ENCODE assay signal across 8 cellular contexts in the genomic region with DNA sequence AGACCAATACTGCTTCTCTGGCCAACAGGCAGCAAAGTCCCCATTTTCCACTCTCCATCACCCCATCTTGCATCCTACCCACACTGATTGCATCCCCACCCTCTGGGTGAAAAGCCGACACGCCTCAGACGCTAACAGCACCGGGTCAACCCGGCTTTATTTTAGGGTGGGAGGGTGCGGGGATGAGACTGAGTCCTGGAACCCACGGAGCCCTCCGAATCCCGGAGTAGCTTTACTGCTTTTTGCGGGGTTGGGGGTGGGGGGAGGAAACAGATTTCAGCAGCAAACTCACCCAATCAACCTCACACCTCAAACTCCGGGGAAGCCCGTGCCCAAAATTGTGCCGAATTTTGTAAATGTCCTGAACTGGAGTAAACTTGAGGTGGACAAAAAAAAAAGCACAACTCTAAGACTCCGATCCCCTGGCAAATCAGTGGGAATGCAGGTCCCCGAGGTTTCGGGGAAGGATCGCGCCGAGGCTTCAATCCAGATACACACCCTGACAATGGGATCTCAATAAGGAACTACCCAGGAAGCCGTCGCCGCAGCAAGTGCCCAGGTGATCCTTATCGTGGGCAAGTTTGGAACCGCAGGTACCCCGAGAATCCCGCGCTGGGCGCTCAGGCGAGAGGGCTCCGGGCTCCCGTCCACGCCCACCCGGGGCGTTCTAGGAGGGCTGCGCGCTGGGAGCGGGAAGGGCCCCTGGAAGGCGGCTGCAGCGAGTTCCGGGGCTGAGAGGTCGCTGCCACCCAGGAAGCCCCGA. TPM values are rescaled to one million over a fixed set of nuclear protein-coding genes. Genes with fewer than 3 reads are reported as not detected.
DNase-seq lines count a peak whose midpoint lies in the region; ATAC-seq and TF ChIP-seq lines count a peak whose summit lies in the region.

No MANE protein-coding gene starts in this region.

- H3K9me3 ChIP-seq in BE2C (no peaks in the 10 kb centered on the region), HEK293 (ENCODE audit: control insufficient read depth, insufficient read depth, low read depth, low read length) (no peaks in the 10 kb centered on the region), heart left ventricle (no peaks in the 10 kb centered on the region), gastrocnemius medialis (no peaks in the 10 kb centered on the region)

- TF ChIP-seq CTCF in BE2C (IDR thresholded peaks at IDR 0.05; ENCODE audit: low read depth, low read length) (no peak), HEK293 (tag by site-specific recombination; IDR thresholded peaks at IDR 0.05) (no peak), heart left ventricle (IDR thresholded peaks at IDR 0.05) (no peak), gastrocnemius medialis (IDR thresholded peaks at IDR 0.05 in 4 of 5, conservative IDR thresholded peaks at IDR 0.05 in 1 of 5) (no peak)

- no peaks in the 10 kb centered on the region for H3K36me3 ChIP-seq in BE2C
- H3K36me3 ChIP-seq in HEK293 (ENCODE audit: control insufficient read depth in 2 of 2, insufficient read depth in 1 of 2, low read length in 2 of 2) = no peaks in the 10 kb centered on the region; a peak in 1 of 3 replicates
- H3K36me3 ChIP-seq in heart left ventricle = no peaks in the 10 kb centered on the region
- H3K36me3 ChIP-seq in gastrocnemius medialis = no peaks in the 10 kb centered on the region

- DNase-seq in BE2C = no peak
- DNase-seq in activated T-cell treated with anti-CD3 and anti-CD28 coated beads, Interleukin-2, amount 50 U/mL, for 4 hours = no peak
- no peak for DNase-seq in heart left ventricle
- no peak for DNase-seq in gastrocnemius medialis
- DNase-seq in NCI-H146 treated with DMSO at 0.1 percent for 48 hours (lab: John Stamatoyannopoulos, UW; ENCODE audit: unreplicated experiment) = no peak
- no peak for DNase-seq in NCI-H2029 (lab: John Stamatoyannopoulos, UW)

- H3K4me3 Mint-ChIP-seq in activated T-cell treated with anti-CD3 and anti-CD28 coated beads, Interleukin-2, amount 50 U/mL, for 4 hours = peak overlapping the region; percentile 87

- H3K27ac ChIP-seq in HEK293 (ENCODE audit: extremely low read depth, low read depth, low read length) (peak overlapping the region; percentile 82; the same call in 1 of the 2 replicates), heart left ventricle (peak overlapping the region; percentile 62 to 91 (median 82)), gastrocnemius medialis (peak overlapping the region; percentile 62 to 75 (median 73))

- no peaks in the 10 kb centered on the region for H3K9me3 Mint-ChIP-seq in activated T-cell treated with anti-CD3 and anti-CD28 coated beads, Interleukin-2, amount 50 U/mL, for 4 hours

- 3 to 5% (median 4%) methylated on average over 29 to 42 of the region's 42 CpGs for WGBS in heart left ventricle, 4 donors

- H3K36me3 Mint-ChIP-seq in activated T-cell treated with anti-CD3 and anti-CD28 coated beads, Interleukin-2, amount 50 U/mL, for 4 hours (ENCODE audit: insufficient read depth) = peaks cover 3% of the 10 kb centered on the region

- POLR2A ChIA-PET in HEK293 (lab: Yijun Ruan, JAX) = interaction anchor here (0.5 to 1.0 kb wide), 2 partner anchors 58 to 126 kb away, joined by 3 read pairs; a partner anchor contains a TSS

- H3K27me3 ChIP-seq in BE2C = no peaks in the 10 kb centered on the region
- no peaks in the 10 kb centered on the region for H3K27me3 ChIP-seq in heart left ventricle
- peaks cover 0 to 3% (median 0%) of the 10 kb centered on the region in 3 donors for H3K27me3 ChIP-seq in gastrocnemius medialis

- in situ Hi-C loops in gastrocnemius medialis (cut with MboI; ENCODE audit: low sequenced_read_pairs in 4 of 4) = no loop called here

- CTCF ChIA-PET in HEK293 (lab: Yijun Ruan, JAX) = interaction anchor here (0.7 to 0.9 kb wide), 3 partner anchors 35 to 708 kb away, joined by 3 to 5 read pairs (median 5); no protein-coding TSS in a partner anchor

- TF ChIP-seq POLR2A in heart left ventricle (IDR thresholded peaks at IDR 0.05) (no peak), gastrocnemius medialis (IDR thresholded peaks at IDR 0.05) (no peak)

- peaks cover 4% of the 10 kb centered on the region; the same call in 1 of the 2 replicates for H3K4me1 ChIP-seq in BE2C
- 0 out of 2 replicates have a peak, but pooled peaks cover 3% of the 10 kb centered on the region for H3K4me1 ChIP-seq in HEK293 (ENCODE audit: control insufficient read depth, insufficient read depth, low read length)
- H3K4me1 ChIP-seq in heart left ventricle = peaks cover 0 to 26% (median 1%) of the 10 kb centered on the region in 12 donors
- H3K4me1 ChIP-seq in gastrocnemius medialis = no peaks in the 10 kb centered on the region

- H3K4me1 Mint-ChIP-seq in activated T-cell treated with anti-CD3 and anti-CD28 coated beads, Interleukin-2, amount 50 U/mL, for 4 hours (ENCODE audit: low read depth) = peaks cover 25% of the 10 kb centered on the region

- no peak for ATAC-seq in activated T-cell treated with anti-CD3 and anti-CD28 coated beads, Interleukin-2, amount 50 U/mL, for 4 hours
- ATAC-seq in heart left ventricle = no peak
- peak in 1 of 2 donors; percentile 10 for ATAC-seq in gastrocnemius medialis
- ATAC-seq in GM19328 (IDR thresholded peaks at IDR 0.05; ENCODE audit: unreplicated experiment) = no peak

- H3K4me3 ChIP-seq in BE2C (ENCODE audit: low read depth, low read length) = peak overlapping the region; percentile 94
- peak overlapping the region; percentile 79 for H3K4me3 ChIP-seq in HEK293 (ENCODE audit: low read depth, low read length)
- peak overlapping the region; percentile 61 to 97 (median 82) for H3K4me3 ChIP-seq in heart left ventricle
- H3K4me3 ChIP-seq in gastrocnemius medialis = peak overlapping the region; percentile 68 to 79 (median 74)

- intact Hi-C loops in heart left ventricle (cut with DNase I) (loop anchor here in 2 of 10 donors (5.0 kb wide), 3 partner anchors 89 to 334 kb away; a partner anchor contains a TSS), gastrocnemius medialis (cut with DNase I; ENCODE audit: low total_unique reads) (loop anchor here (10.0 kb wide), 1 partner anchor 123 kb away; a partner anchor contains a TSS)

- H3K27me3 Mint-ChIP-seq in activated T-cell treated with anti-CD3 and anti-CD28 coated beads, Interleukin-2, amount 50 U/mL, for 4 hours (ENCODE audit: low read depth) = no peaks in the 10 kb centered on the region

TF ChIP-seq in HEK293, 187 proteins besides CTCF, POLR2A, EP300 and RAD21 (continues in another document):
- peak; percentile 98 for TF ChIP-seq ZBTB8A (tag by site-specific recombination; IDR thresholded peaks at IDR 0.05)
- TF ChIP-seq ZNF423 (tag by site-specific recombination; IDR thresholded peaks at IDR 0.05) = 0 out of 2 replicates have a peak, but pooled peaks have one; percentile 74
- TF ChIP-seq, protein P1, sequence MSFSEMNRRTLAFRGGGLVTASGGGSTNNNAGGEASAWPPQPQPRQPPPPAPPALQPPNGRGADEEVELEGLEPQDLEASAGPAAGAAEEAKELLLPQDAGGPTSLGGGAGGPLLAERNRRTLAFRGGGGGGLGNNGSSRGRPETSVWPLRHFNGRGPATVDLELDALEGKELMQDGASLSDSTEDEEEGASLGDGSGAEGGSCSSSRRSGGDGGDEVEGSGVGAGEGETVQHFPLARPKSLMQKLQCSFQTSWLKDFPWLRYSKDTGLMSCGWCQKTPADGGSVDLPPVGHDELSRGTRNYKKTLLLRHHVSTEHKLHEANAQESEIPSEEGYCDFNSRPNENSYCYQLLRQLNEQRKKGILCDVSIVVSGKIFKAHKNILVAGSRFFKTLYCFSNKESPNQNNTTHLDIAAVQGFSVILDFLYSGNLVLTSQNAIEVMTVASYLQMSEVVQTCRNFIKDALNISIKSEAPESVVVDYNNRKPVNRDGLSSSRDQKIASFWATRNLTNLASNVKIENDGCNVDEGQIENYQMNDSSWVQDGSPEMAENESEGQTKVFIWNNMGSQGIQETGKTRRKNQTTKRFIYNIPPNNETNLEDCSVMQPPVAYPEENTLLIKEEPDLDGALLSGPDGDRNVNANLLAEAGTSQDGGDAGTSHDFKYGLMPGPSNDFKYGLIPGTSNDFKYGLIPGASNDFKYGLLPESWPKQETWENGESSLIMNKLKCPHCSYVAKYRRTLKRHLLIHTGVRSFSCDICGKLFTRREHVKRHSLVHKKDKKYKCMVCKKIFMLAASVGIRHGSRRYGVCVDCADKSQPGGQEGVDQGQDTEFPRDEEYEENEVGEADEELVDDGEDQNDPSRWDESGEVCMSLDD (tag by site-specific recombination; IDR thresholded peaks at IDR 0.05) = peak; percentile 56; the same call in 1 of the 2 replicates
- peak; percentile 79 for TF ChIP-seq KLF9 (tag by site-specific recombination; IDR thresholded peaks at IDR 0.05; ENCODE audit: low read depth)
- TF ChIP-seq ZXDB (tag by site-specific recombination; IDR thresholded peaks at IDR 0.05) = peak; percentile 8; the same call in 1 of the 2 replicates
- TF ChIP-seq ZNF658 (tag by site-specific recombination; IDR thresholded peaks at IDR 0.05) = no peak
- no peak for TF ChIP-seq ZSCAN23 (tag by site-specific recombination; IDR thresholded peaks at IDR 0.05)
- TF ChIP-seq, protein P2, sequence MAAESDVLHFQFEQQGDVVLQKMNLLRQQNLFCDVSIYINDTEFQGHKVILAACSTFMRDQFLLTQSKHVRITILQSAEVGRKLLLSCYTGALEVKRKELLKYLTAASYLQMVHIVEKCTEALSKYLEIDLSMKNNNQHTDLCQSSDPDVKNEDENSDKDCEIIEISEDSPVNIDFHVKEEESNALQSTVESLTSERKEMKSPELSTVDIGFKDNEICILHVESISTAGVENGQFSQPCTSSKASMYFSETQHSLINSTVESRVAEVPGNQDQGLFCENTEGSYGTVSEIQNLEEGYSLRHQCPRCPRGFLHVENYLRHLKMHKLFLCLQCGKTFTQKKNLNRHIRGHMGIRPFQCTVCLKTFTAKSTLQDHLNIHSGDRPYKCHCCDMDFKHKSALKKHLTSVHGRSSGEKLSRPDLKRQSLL (tag by site-specific recombination; IDR thresholded peaks at IDR 0.05) = no peak
- 0 out of 2 replicates have a peak, but pooled peaks have one; percentile 33 for TF ChIP-seq KLF16 (tag by site-specific recombination; IDR thresholded peaks at IDR 0.05)
- TF ChIP-seq GLI2 (tag by site-specific recombination; IDR thresholded peaks at IDR 0.05; ENCODE audit: borderline replicate concordance, low read depth) = no peak
- no peak for TF ChIP-seq KLF7 (tag by site-specific recombination; IDR thresholded peaks at IDR 0.05; ENCODE audit: borderline replicate concordance)
- peak; percentile 84; the same call in 1 of the 2 replicates for TF ChIP-seq GLIS1 (tag by site-specific recombination; IDR thresholded peaks at IDR 0.05)
- TF ChIP-seq ZEB2 (tag by site-specific recombination; IDR thresholded peaks at IDR 0.05) = peak; percentile 8; the same call in 1 of the 2 replicates
- 0 out of 2 replicates have a peak, but pooled peaks have one; percentile 37 for TF ChIP-seq ZNF2 (tag by site-specific recombination; IDR thresholded peaks at IDR 0.05)

RNA-seq across cellular contexts. Expression of a gene that starts 1.1 kb away (rescaled TPM):
- polyA plus RNA-seq in BE2C (2012; ENCODE audit: insufficient read depth, insufficient read length, low read depth) = 29.7 TPM
- total RNA-seq in activated T-cell treated with anti-CD3 and anti-CD28 coated beads, Interleukin-2, amount 50 U/mL, for 4 hours = 10 to 100 TPM; 39.4 to 49.6 (median 44.2) TPM
- total RNA-seq in heart left ventricle (10 to 100 TPM in 1 of 9 donors, 1 to 10 TPM in 8; 1.6 to 13.8 (median 3.7) TPM), gastrocnemius medialis (1 to 10 TPM in 2 of 4 donors, under 1 TPM in 2; 0.53 to 1.6 (median 0.92) TPM)
- 1 to 10 TPM; 1.9 to 2.7 TPM for polyA plus RNA-seq in heart left ventricle
